Comparison of ENCODE assay signal across 22 cellular contexts in the genomic region with DNA sequence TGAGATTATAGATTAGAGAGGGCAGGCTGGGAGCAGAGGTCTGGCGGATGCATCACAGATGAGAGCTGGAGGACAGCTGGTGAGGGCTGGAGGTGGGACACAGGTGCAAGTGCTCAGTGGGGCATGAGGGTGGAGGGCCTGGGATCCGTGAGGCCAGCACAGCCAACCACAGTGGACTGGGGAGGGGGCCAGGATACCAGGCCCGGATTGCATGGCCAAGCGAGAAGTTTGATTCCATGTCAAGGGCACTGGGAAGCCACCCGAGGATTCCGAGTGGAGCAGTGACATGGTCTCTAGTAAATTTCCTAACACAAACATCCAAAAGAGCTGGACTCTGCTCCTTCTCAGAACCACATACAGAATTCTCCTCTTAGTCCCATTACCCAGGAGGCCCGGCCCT. TPM values are rescaled to one million over a fixed set of nuclear protein-coding genes. Genes with fewer than 3 reads are reported as not detected.
A peak's percentile ranks its signal among the peaks of the same experiment; 100 is the strongest.
DNase-seq lines count a peak whose midpoint lies in the region; ATAC-seq and TF ChIP-seq lines count a peak whose summit lies in the region.
"Had no signal": no experiment of that assay in that cellular context is flagged by ENCODE, and none has a peak within 500 bp of the region (broad histone marks: within the 10 kb centered on the region; RNA-seq: fewer than 3 reads in every experiment).

No MANE protein-coding gene starts in this region.

- TF ChIP-seq EP300 in SK-N-SH (IDR thresholded peaks at IDR 0.05; ENCODE audit: borderline replicate concordance in 1 of 2, low read depth in 1 of 2, low read length in 1 of 2), result no peak

- no peak overlapping the region for H2BK15ac ChIP-seq in H9 (ENCODE audit: low read depth, low read length)

- no peaks in the 10 kb centered on the region for H3K36me3 ChIP-seq in SK-N-SH (replicated peaks in 1 of 2; ENCODE audit: control insufficient read depth in 1 of 2, insufficient read depth in 2 of 2, low read length in 1 of 2)
- peaks cover 0 to 31% of the 10 kb centered on the region in 2 donors for H3K36me3 ChIP-seq in psoas muscle (ENCODE audit: insufficient read depth in 1 of 2, low read depth in 1 of 2)
- H3K36me3 ChIP-seq: tibial artery had no signal

- intact Hi-C loops in psoas muscle (cut with DNase I), result no loop called here

- H3K79me2 ChIP-seq in SK-N-SH (ENCODE audit: insufficient read depth) (no peaks in the 10 kb centered on the region), H9 (ENCODE audit: insufficient read depth, low read length) (no peaks in the 10 kb centered on the region)
- H3K79me2 ChIP-seq: parathyroid adenoma had no signal

- no peaks in the 10 kb centered on the region for H3K27me3 ChIP-seq in SK-N-SH (ENCODE audit: insufficient read depth)
- no peaks in the 10 kb centered on the region for H3K27me3 ChIP-seq in H9 (ENCODE audit: insufficient read depth, low read length)
- no peaks in the 10 kb centered on the region for H3K27me3 ChIP-seq in psoas muscle (ENCODE audit: insufficient read depth in 3 of 3, low read length in 2 of 3)
- H3K27me3 ChIP-seq: tibial artery had no signal

- 49% methylated on average over 5 of the region's 7 CpGs for WGBS in SK-N-SH (ENCODE audit: low lambda C conversion rate)
- no CpG with 5 or more reads among the region's 7 CpGs for WGBS in H9 (ENCODE audit: extremely low coverage, insufficient read length, low lambda C conversion rate)
- 79 to 90% (median 89%) methylated on average over 7 of the region's 7 CpGs for WGBS in psoas muscle, 3 donors

- H3K27ac ChIP-seq in SK-N-SH (ENCODE audit: low read depth in 2 of 2, low read length in 1 of 2) (no peak overlapping the region), H9 (ENCODE audit: insufficient read length, low read depth, low read length) (no peak overlapping the region), psoas muscle (no peak overlapping the region)
- H3K27ac ChIP-seq: parathyroid adenoma, tibial artery had no signal

- H2BK20ac ChIP-seq in H9 (ENCODE audit: low read depth, low read length, poor library complexity, severe bottlenecking), result no peak overlapping the region

- no peak overlapping the region for H2BK12ac ChIP-seq in H9 (ENCODE audit: insufficient read length, low read depth, low read length)

- no peaks in the 10 kb centered on the region for H3K9me3 ChIP-seq in SK-N-SH
- H3K9me3 ChIP-seq in H9 (ENCODE audit: control insufficient read depth, low read depth, low read length), result no peaks in the 10 kb centered on the region
- H3K9me3 ChIP-seq in psoas muscle, result no peaks in the 10 kb centered on the region
- H3K9me3 ChIP-seq: tibial artery had no signal

- H2BK120ac ChIP-seq in H9 (ENCODE audit: low read depth, low read length, poor library complexity, severe bottlenecking), result no peak overlapping the region

- no peak for ATAC-seq in SK-N-SH treated with all-trans-retinoic acid at 6 μM for 48 hours
- no peak for ATAC-seq in left lobe of liver
- ATAC-seq in psoas muscle, result no peak
- ATAC-seq: activated T-cell treated with anti-CD3 and anti-CD28 coated beads, Interleukin-2, amount 50 U/mL, for 72 hours had no signal

- peak; percentile 15 for DNase-seq in SK-N-SH
- peak; percentile 20 for DNase-seq in H9
- peak; percentile 44 for DNase-seq in left lobe of liver (ENCODE audit: low spot score)
- peak; percentile 4 to 32 for DNase-seq in psoas muscle
- DNase-seq in NCI-H1105 (lab: John Stamatoyannopoulos, UW), result no peak
- DNase-seq in glomerular visceral epithelial cell (ENCODE audit: extremely low spot score), result no peak
- DNase-seq in EL, result no peak
- DNase-seq: 8988T; activated T-cell treated with anti-CD3 and anti-CD28 coated beads, Interleukin-2, amount 50 U/mL, for 72 hours; DMS79; NCI-H146; NCI-H2171 treated with DMSO at 0.1 percent for 48 hours; NCI-H69; SIG-M5; stimulated activated naive CD4-positive, alpha-beta T cell treated with Interleukin-2 at 50 U/mL for 16 hours had no signal

- no peaks in the 10 kb centered on the region for H3F3A ChIP-seq in SK-N-SH (replicated peaks; ENCODE audit: insufficient read depth)

- H3K4me1 ChIP-seq in SK-N-SH (ENCODE audit: control insufficient read depth in 1 of 2, insufficient read depth in 2 of 2, low read depth in 1 of 2, low read length in 1 of 2) (peaks cover 0 to 25% of the 10 kb centered on the region in 2 experiments; a peak in 1 of 4 replicates), H9 (ENCODE audit: insufficient read depth, low read length) (no peaks in the 10 kb centered on the region; the same call in 1 of the 2 replicates), psoas muscle (no peaks in the 10 kb centered on the region)
- H3K4me1 ChIP-seq: parathyroid adenoma had no signal

- no peaks in the 10 kb centered on the region for H3K36me3 Mint-ChIP-seq in H9 (ENCODE audit: insufficient read depth in 1 of 3, low read depth in 3 of 3)
- H3K36me3 Mint-ChIP-seq: activated naive CD4-positive, alpha-beta T cell treated with anti-CD3 and anti-CD28 coated beads, Interleukin-2, amount 50 U/mL, for 24 hours had no signal

- no peak overlapping the region for H4K8ac ChIP-seq in H9 (replicated peaks; ENCODE audit: insufficient read length, low read depth, low read length)

- H2BK5ac ChIP-seq in H9 (ENCODE audit: insufficient read length, low read length), result no peak overlapping the region

- H4K5ac ChIP-seq in H9 (ENCODE audit: insufficient read length, low read depth, low read length), result no peak overlapping the region

- no peak overlapping the region for H4K91ac ChIP-seq in H9 (ENCODE audit: insufficient read length, low read depth, low read length)

- H3T11ph ChIP-seq in H9 (ENCODE audit: low read length), result no peak overlapping the region

- peaks cover 8% of the 10 kb centered on the region for H3K27me3 Mint-ChIP-seq in H9 (ENCODE audit: low read depth)

- H3K9ac ChIP-seq in SK-N-SH (no peak overlapping the region), H9 (ENCODE audit: extremely low read depth, insufficient read length, low read length) (no peak overlapping the region)
- H3K9ac ChIP-seq: parathyroid adenoma had no signal

- H3K4me3 ChIP-seq in SK-N-SH (ENCODE audit: low read depth in 2 of 2, low read length in 1 of 2) (no peak overlapping the region), psoas muscle (no peak overlapping the region)
- H3K4me3 ChIP-seq: lung, tibial artery had no signal

- no peak overlapping the region for H3K56ac ChIP-seq in H9 (ENCODE audit: insufficient read length, low read depth, low read length)

- TF ChIP-seq RAD21 in SK-N-SH (IDR thresholded peaks at IDR 0.05; ENCODE audit: low read length), result no peak

- H3K4me2 ChIP-seq in SK-N-SH (no peak overlapping the region), H9 (ENCODE audit: insufficient read depth, insufficient read length, low read length) (no peak overlapping the region)

- no peak overlapping the region for H2AFZ ChIP-seq in SK-N-SH (ENCODE audit: low read depth)
- H2AFZ ChIP-seq in H9 (ENCODE audit: low read length), result no peak overlapping the region
- H2AFZ ChIP-seq: parathyroid adenoma had no signal

- H3K4me3 Mint-ChIP-seq in H9, result no peak overlapping the region
- H3K4me3 Mint-ChIP-seq: activated naive CD4-positive, alpha-beta T cell treated with anti-CD3 and anti-CD28 coated beads, Interleukin-2, amount 50 U/mL, for 24 hours; activated T-cell treated with anti-CD3 and anti-CD28 coated beads, Interleukin-2, amount 50 U/mL, for 72 hours had no signal

- peaks cover 22 to 38% of the 10 kb centered on the region in 2 experiments for H3K4me1 Mint-ChIP-seq in H9
- H3K4me1 Mint-ChIP-seq: activated naive CD4-positive, alpha-beta T cell treated with anti-CD3 and anti-CD28 coated beads, Interleukin-2, amount 50 U/mL, for 24 hours had no signal

- H3K4ac ChIP-seq in H9 (ENCODE audit: low read depth, low read length), result no peak overlapping the region

- peak overlapping the region in 1 of 3 experiments; percentile 53; a peak in 2 of 7 replicates for H3K27ac Mint-ChIP-seq in H9
- H3K27ac Mint-ChIP-seq: activated naive CD4-positive, alpha-beta T cell treated with anti-CD3 and anti-CD28 coated beads, Interleukin-2, amount 50 U/mL, for 24 hours; activated T-cell treated with anti-CD3 and anti-CD28 coated beads, Interleukin-2, amount 50 U/mL, for 72 hours had no signal

- no peaks in the 10 kb centered on the region for H4K20me1 ChIP-seq in SK-N-SH (ENCODE audit: insufficient read depth)
- no peaks in the 10 kb centered on the region for H4K20me1 ChIP-seq in H9 (ENCODE audit: control insufficient read depth, insufficient read depth, insufficient read length)

- no peaks in the 10 kb centered on the region for H3K9me2 ChIP-seq in SK-N-SH

- TF ChIP-seq CTCF in SK-N-SH (IDR thresholded peaks at IDR 0.05) (no peak), H9 (conservative IDR thresholded peaks at IDR 0.05) (no peak), psoas muscle (IDR thresholded peaks at IDR 0.05) (no peak)

- POLR2A ChIA-PET in SK-N-SH (lab: Yijun Ruan, JAX), result no interaction called here

- no peaks in the 10 kb centered on the region for H3K79me1 ChIP-seq in H9 (ENCODE audit: insufficient read depth, low read depth, low read length, poor library complexity, severe bottlenecking)

- CTCF ChIA-PET in SK-N-SH (lab: Yijun Ruan, JAX), result interaction anchor here (1.1 to 2.1 kb wide), 2 partner anchors 10 to 85 kb away, joined by 3 to 7 read pairs; no protein-coding TSS in a partner anchor

- no peaks in the 10 kb centered on the region for H3K9me3 Mint-ChIP-seq in H9
- H3K9me3 Mint-ChIP-seq: activated naive CD4-positive, alpha-beta T cell treated with anti-CD3 and anti-CD28 coated beads, Interleukin-2, amount 50 U/mL, for 24 hours; activated T-cell treated with anti-CD3 and anti-CD28 coated beads, Interleukin-2, amount 50 U/mL, for 72 hours had no signal

- no peak overlapping the region for H3K14ac ChIP-seq in H9 (ENCODE audit: insufficient read depth, low read length)

- H2AK5ac ChIP-seq in H9 (ENCODE audit: insufficient read length, low read length), result no peak overlapping the region

- H3K18ac ChIP-seq in H9 (ENCODE audit: insufficient read length, low read depth, low read length), result no peak overlapping the region

- no peak overlapping the region for H3K23ac ChIP-seq in H9 (ENCODE audit: insufficient read length, low read depth, low read length)

- H3K23me2 ChIP-seq in H9 (ENCODE audit: insufficient read length, low read depth, low read length, poor library complexity, severe bottlenecking), result no peaks in the 10 kb centered on the region

TF ChIP-seq in SK-N-SH, 30 proteins besides CTCF, POLR2A, EP300 and RAD21 (continues in another document):
- TF ChIP-seq FOSL2 (IDR thresholded peaks at IDR 0.05; ENCODE audit: borderline replicate concordance, low read depth), result no peak

RNA-seq across cellular contexts. Expression of gene SLC41A3, which starts 44.0 kb away (rescaled TPM):
- 53.4 and 58.4 TPM in 2 replicates for polyA plus RNA-seq in SK-N-SH (2012; rRNA removed)
- 29.9 and 39.4 TPM in 2 replicates for polyA plus RNA-seq in SK-N-SH (2012; cell fraction: cytosol; rRNA removed)
- 72.6 and 102 TPM in 2 replicates for polyA plus RNA-seq in SK-N-SH (2012; cell fraction: nucleus; rRNA removed)
- total RNA-seq in H9 (2021), result 35.5 and 37.3 TPM in 2 replicates
- total RNA-seq in left lobe of liver, result 15.7 TPM
- total RNA-seq in psoas muscle, result 10 to 100 TPM; 37.5 to 58.9 (median 45.3) TPM
- polyA plus RNA-seq in psoas muscle, result 10 to 100 TPM; 28.7 to 36.9 (median 34.7) TPM

RNA-seq across cellular contexts. Expression of gene ALDH1L1, which starts 52.5 kb away (rescaled TPM):
- 0.03 TPM in 1 of 2 replicates, not detected in the other for polyA plus RNA-seq in SK-N-SH (2012; rRNA removed)
- 0.07 and 0.14 TPM in 2 replicates for polyA plus RNA-seq in SK-N-SH (2012; cell fraction: cytosol; rRNA removed)
- 0.08 and 0.19 TPM in 2 replicates for polyA plus RNA-seq in SK-N-SH (2012; cell fraction: nucleus; rRNA removed)
- total RNA-seq in H9 (2021), result 0.68 and 0.90 TPM in 2 replicates
- total RNA-seq in left lobe of liver, result 492 TPM
- 100 to 1,000 TPM in 1 of 4 donors, 10 to 100 TPM in 3; 34.5 to 121 (median 62.7) TPM for total RNA-seq in psoas muscle
- 10 to 100 TPM; 12.9 to 40.1 (median 21.6) TPM for polyA plus RNA-seq in psoas muscle
- total RNA-seq: fibroblast of lung; T-helper 1 cell treated with Interleukin-12 subunit alpha and Interleukin-12 subunit beta and Interleukin-4 antibody, amounts not matched to agents 30 ng/mL and 1 ng/mL, for 36 hours had no signal
- polyA plus RNA-seq: fibroblast of lung had no signal

Comparison
In these comparisons a context has a peak if more than half of its experiments do, and no peak if none do; other contexts are left out.
1. DNase-seq: peak in SK-N-SH (single experiment), H9 (single experiment), left lobe of liver (single experiment) and psoas muscle (2 of 2); none in NCI-H1105 (single experiment), glomerular visceral epithelial cell (single experiment) and EL (single experiment).
2. RNA of gene ALDH1L1, which starts 52.5 kb away (total RNA-seq): 492 TPM in left lobe of liver (single experiment) and 34.5 to 121 TPM in psoas muscle; 0.68 to 0.90 TPM in H9; every median in the first group is over 10 times any median in the second.